ENCODE assay signal across 19 cellular contexts in the genomic region with DNA sequence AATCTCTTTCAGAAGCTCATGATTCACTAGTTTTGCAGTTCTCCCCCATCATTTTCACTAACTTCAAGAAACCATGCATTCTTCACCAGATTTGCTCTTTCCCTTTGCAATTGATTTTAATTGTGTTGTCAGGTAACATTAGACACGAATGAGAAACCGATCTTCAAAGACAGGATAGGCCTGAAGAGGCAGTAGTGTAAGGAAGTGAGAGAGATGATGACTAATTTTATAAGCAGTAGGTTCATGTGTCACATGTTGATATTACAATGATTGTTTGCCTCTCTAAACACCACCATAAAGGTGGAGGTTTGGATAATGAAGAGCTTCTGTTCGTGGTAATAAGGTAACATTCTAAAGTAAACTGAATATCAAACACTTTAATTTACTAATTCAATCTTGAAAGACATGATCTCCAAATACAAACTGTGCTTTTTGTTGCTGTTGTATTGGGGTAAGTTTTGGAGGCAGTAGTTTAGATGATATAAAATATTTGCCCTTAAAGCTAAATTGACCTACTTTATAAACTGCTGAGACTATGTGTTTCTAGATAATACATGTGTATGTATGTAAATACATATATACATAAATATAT.
DNase-seq lines count a peak whose midpoint lies in the region; ATAC-seq, FAIRE-seq and TF ChIP-seq lines count a peak whose summit lies in the region.
"Had no signal": no experiment of that assay in that cellular context is flagged by ENCODE, and none has a peak within 500 bp of the region (broad histone marks: within the 10 kb centered on the region; RNA-seq: fewer than 3 reads in every experiment).

No MANE protein-coding gene starts in this region.

- in situ Hi-C loops in KBM-7 (cut with MboI; ENCODE audit: low pct_unique_long_range_greater_than_20kb, low sequenced_read_pairs): no loop called here

- TF ChIP-seq CTCF in GM10248 (IDR thresholded peaks at IDR 0.05; ENCODE audit: control extremely low read depth, extremely low read depth, low read depth, missing control alignments) (no peak), endothelial cell of umbilical vein (IDR thresholded peaks at IDR 0.05; ENCODE audit: extremely low read depth in 1 of 2, insufficient read depth in 1 of 2, low read depth in 1 of 2, low read length in 2 of 2) (no peak), thyroid gland (IDR thresholded peaks at IDR 0.05) (no peak), A673 (conservative IDR thresholded peaks at IDR 0.05; ENCODE audit: low read depth, low read length) (no peak)

- H3K27me3 ChIP-seq in endothelial cell of umbilical vein (ENCODE audit: control insufficient read depth in 2 of 2, insufficient read depth in 2 of 2, low read length in 2 of 2) (peaks cover 0 to 5% of the 10 kb centered on the region in 2 experiments), thyroid gland (no peaks in the 10 kb centered on the region), A673 (replicated peaks; ENCODE audit: insufficient read depth, low read depth, low read length, poor library complexity) (no peaks in the 10 kb centered on the region)

- FAIRE-seq in endothelial cell of umbilical vein (lab: Jason Lieb, UNC): peak; percentile 79

- H4K20me1 ChIP-seq in endothelial cell of umbilical vein (replicated peaks; ENCODE audit: control insufficient read depth, extremely low read depth, insufficient read depth, low read length): no peaks in the 10 kb centered on the region

- intact Hi-C loops in endothelial cell of umbilical vein (cut with micrococcal nuclease) (no loop called here), thyroid gland (cut with DNase I) (no loop called here), A673 (cut with micrococcal nuclease; ENCODE audit: unreplicated experiment) (no loop called here)

- CTCF ChIA-PET in GM10248 (lab: Yijun Ruan, JAX): interaction anchor here (1.8 kb wide), 1 partner anchor 10 kb away, joined by 3 read pairs; no protein-coding TSS in a partner anchor
- CTCF ChIA-PET in endothelial cell of umbilical vein (lab: Charles Lee): no interaction called here
- CTCF ChIA-PET in A673 (lab: Charles Lee): no interaction called here

- H3K4me1 ChIP-seq in endothelial cell of umbilical vein (ENCODE audit: control insufficient read depth, extremely low read depth, insufficient read depth, low read length) (no peaks in the 10 kb centered on the region), thyroid gland (no peaks in the 10 kb centered on the region), A673 (ENCODE audit: insufficient read depth, low read length, poor library complexity, severe bottlenecking) (no peaks in the 10 kb centered on the region)

- no peaks in the 10 kb centered on the region for H3K36me3 ChIP-seq in endothelial cell of umbilical vein (ENCODE audit: control insufficient read depth in 2 of 2, extremely low read depth in 1 of 2, insufficient read depth in 2 of 2, low read length in 2 of 2)
- no peaks in the 10 kb centered on the region for H3K36me3 ChIP-seq in thyroid gland
- H3K36me3 ChIP-seq in A673 (ENCODE audit: insufficient read depth, low read length, poor library complexity, severe bottlenecking): no peaks in the 10 kb centered on the region

- TF ChIP-seq POLR2A in endothelial cell of umbilical vein (IDR thresholded peaks at IDR 0.05; ENCODE audit: low read depth, low read length) (no peak), thyroid gland (IDR thresholded peaks at IDR 0.05) (no peak)

- no TSS peak for BruUV-seq in endothelial cell of umbilical vein (replicated peaks; lab: Mats Ljungman, UMichigan)
- BruUV-seq in A673 (replicated peaks; lab: Mats Ljungman, UMichigan): no TSS peak

- dilution Hi-C loops in endothelial cell of umbilical vein (cut with MboI; ENCODE audit: extremely low pct_ligation_motif_present, low sequenced_read_pairs): no loop called here

- H3K79me2 ChIP-seq in endothelial cell of umbilical vein (ENCODE audit: control insufficient read depth, insufficient read depth, low read length): no peaks in the 10 kb centered on the region

- H2AFZ ChIP-seq in endothelial cell of umbilical vein (ENCODE audit: low read depth, low read length): no peak overlapping the region
- H2AFZ ChIP-seq: PC-9 had no signal

- H3K4me2 ChIP-seq in endothelial cell of umbilical vein (ENCODE audit: insufficient read depth, low read length): no peak overlapping the region
- H3K4me2 ChIP-seq: KMS-11, PC-9 had no signal

- H3K9me3 ChIP-seq in endothelial cell of umbilical vein (replicated peaks; ENCODE audit: control insufficient read depth, insufficient read depth, low read length) (no peaks in the 10 kb centered on the region), thyroid gland (no peaks in the 10 kb centered on the region), A673 (ENCODE audit: low read depth, low read length, poor library complexity, severe bottlenecking) (no peaks in the 10 kb centered on the region)

- DNase-seq in GM10248 (ENCODE audit: extremely low spot score) (peak; percentile 31), HT1080 (ENCODE audit: low read depth) (peak; percentile 65), endothelial cell of umbilical vein (ENCODE audit: low read depth, low spot score) (peak; percentile 20), thyroid gland (no peak), KBM-7 (no peak), A673 (ENCODE audit: low spot score) (no peak)
- DNase-seq: activated CD4-positive, alpha-beta T cell treated with anti-CD3 and anti-CD28 coated beads for 48 hours; amygdala; effector memory CD4-positive, alpha-beta T cell; H7; head of caudate nucleus; NCI-H1105 treated with DMSO at 0.1 percent for 48 hours; NCI-H2171 treated with DMSO at 0.1 percent for 48 hours; PC-9; T1000 had no signal

- H3K9ac ChIP-seq in endothelial cell of umbilical vein (replicated peaks; ENCODE audit: extremely low read depth, insufficient read depth, low read length): no peak overlapping the region
- H3K9ac ChIP-seq: KMS-11 had no signal

- 81% methylated on average over 3 of the region's 3 CpGs for WGBS in thyroid gland, 2 donors

- H3K4me3 ChIP-seq in endothelial cell of umbilical vein (replicated peaks in 1 of 3; ENCODE audit: insufficient read depth in 1 of 3, low read depth in 1 of 3, low read length in 3 of 3) (no peak overlapping the region), thyroid gland (replicated peaks in 1 of 3) (no peak overlapping the region), A673 (ENCODE audit: low read depth, low read length, poor library complexity, severe bottlenecking) (no peak overlapping the region)
- H3K4me3 ChIP-seq: lung, PC-9, SK-N-MC had no signal

- peak; percentile 90 for ATAC-seq in GM18519 (IDR thresholded peaks at IDR 0.05; ENCODE audit: low FRiP score, unreplicated experiment)

- POLR2A ChIA-PET in GM10248 (lab: Yijun Ruan, JAX) (no interaction called here), endothelial cell of umbilical vein (lab: Charles Lee) (no interaction called here), A673 (lab: Charles Lee; ENCODE audit: low non-redundant PET) (no interaction called here)

- H3K9me1 ChIP-seq in endothelial cell of umbilical vein (replicated peaks; ENCODE audit: control insufficient read depth, extremely low read depth, insufficient read depth, low read length): no peaks in the 10 kb centered on the region

- H3K27ac ChIP-seq in endothelial cell of umbilical vein (ENCODE audit: insufficient read depth, low read depth, low read length): no peak overlapping the region
- no peak overlapping the region for H3K27ac ChIP-seq in thyroid gland
- H3K27ac ChIP-seq in A673 (ENCODE audit: low read depth, low read length, poor library complexity, severe bottlenecking): no peak overlapping the region
- H3K27ac ChIP-seq: KMS-11, PC-9, SK-N-MC had no signal

TF ChIP-seq in endothelial cell of umbilical vein, 7 proteins besides CTCF, POLR2A, EP300 and RAD21:
- TF ChIP-seq GATA2 (IDR thresholded peaks at IDR 0.05; ENCODE audit: insufficient read depth, insufficient read length, low read depth, low read length) (no peak), POLR2AphosphoS5 (IDR thresholded peaks at IDR 0.05; ENCODE audit: insufficient read depth, low read depth, low read length) (no peak), FOS (IDR thresholded peaks at IDR 0.05; ENCODE audit: borderline replicate concordance, insufficient read depth, low read length) (peak; percentile 63), EZH2 (IDR thresholded peaks at IDR 0.05; ENCODE audit: borderline replicate concordance, low read depth, low read length, severe bottlenecking) (no peak), JUN (IDR thresholded peaks at IDR 0.05; ENCODE audit: borderline replicate concordance, insufficient read depth, insufficient read length, low read depth) (peak; percentile 22)
- TF ChIP-seq, protein P1, sequence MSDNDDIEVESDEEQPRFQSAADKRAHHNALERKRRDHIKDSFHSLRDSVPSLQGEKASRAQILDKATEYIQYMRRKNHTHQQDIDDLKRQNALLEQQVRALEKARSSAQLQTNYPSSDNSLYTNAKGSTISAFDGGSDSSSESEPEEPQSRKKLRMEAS (IDR thresholded peaks at IDR 0.05; ENCODE audit: insufficient read depth, insufficient read length): no peak
TF ChIP-seq in endothelial cell of umbilical vein: peak in this region for 2.

Comparison
In these comparisons a context has a peak if more than half of its experiments do, and no peak if none do; other contexts are left out.
1. DNase-seq: peak in GM10248 (single experiment), HT1080 (single experiment) and endothelial cell of umbilical vein (single experiment); none in thyroid gland (0 of 2), KBM-7 (single experiment) and A673 (single experiment).